ENCODE assay signal across 1 cellular context in genomic region chr20:44593721-44594120, GRCh38.
TF ChIP-seq lines count a peak whose summit lies in the region.

No MANE protein-coding gene starts in this region.

TF ChIP-seq in IMR-90, 13 proteins besides CTCF, POLR2A, EP300 and RAD21:
- no peak for TF ChIP-seq ELK1 (IDR thresholded peaks at IDR 0.05; ENCODE audit: borderline replicate concordance, low read depth, low read length)
- no peak for TF ChIP-seq BHLHE40 (IDR thresholded peaks at IDR 0.05; ENCODE audit: low read depth, low read length)
- TF ChIP-seq FOS (IDR thresholded peaks at IDR 0.05; ENCODE audit: low read depth, low read length), result no peak
- TF ChIP-seq CEBPB (IDR thresholded peaks at IDR 0.05; ENCODE audit: low read depth, low read length), result no peak
